3 cellular contexts compared by ENCODE assay signal in the genomic region with DNA sequence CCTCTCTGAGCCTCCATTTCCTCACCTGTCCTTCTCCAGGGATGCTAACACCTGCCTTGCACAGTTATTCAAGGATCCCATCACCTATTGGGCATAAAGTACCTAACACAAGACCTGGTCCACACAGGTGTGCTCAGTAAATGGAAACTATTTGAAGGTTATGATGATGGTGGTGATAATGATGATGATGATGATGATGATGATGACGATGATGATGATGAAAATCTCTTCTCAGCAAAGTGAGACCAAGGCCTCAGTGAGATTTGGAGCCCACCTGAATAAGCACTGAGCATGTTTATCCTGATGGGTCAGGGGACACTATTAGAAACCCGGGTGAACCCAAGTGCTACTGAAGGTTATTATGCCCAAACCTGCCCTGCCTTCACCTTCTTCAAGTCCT.
TF ChIP-seq lines count a peak whose summit lies in the region.

No MANE protein-coding gene starts in this region.

TF ChIP-seq in HepG2, 621 proteins besides CTCF, POLR2A, EP300 and RAD21:
- TF ChIP-seq CREB1 (IDR thresholded peaks at IDR 0.05) (peak; percentile 92), CREB1 (CRISPR knock-in tag; IDR thresholded peaks at IDR 0.05) (no peak), ATF7 (IDR thresholded peaks at IDR 0.05) (0 out of 2 replicates have a peak, but pooled peaks have one; percentile 2), ATF7 (CRISPR knock-in tag; IDR thresholded peaks at IDR 0.05) (no peak)
- TF ChIP-seq, protein P1, sequence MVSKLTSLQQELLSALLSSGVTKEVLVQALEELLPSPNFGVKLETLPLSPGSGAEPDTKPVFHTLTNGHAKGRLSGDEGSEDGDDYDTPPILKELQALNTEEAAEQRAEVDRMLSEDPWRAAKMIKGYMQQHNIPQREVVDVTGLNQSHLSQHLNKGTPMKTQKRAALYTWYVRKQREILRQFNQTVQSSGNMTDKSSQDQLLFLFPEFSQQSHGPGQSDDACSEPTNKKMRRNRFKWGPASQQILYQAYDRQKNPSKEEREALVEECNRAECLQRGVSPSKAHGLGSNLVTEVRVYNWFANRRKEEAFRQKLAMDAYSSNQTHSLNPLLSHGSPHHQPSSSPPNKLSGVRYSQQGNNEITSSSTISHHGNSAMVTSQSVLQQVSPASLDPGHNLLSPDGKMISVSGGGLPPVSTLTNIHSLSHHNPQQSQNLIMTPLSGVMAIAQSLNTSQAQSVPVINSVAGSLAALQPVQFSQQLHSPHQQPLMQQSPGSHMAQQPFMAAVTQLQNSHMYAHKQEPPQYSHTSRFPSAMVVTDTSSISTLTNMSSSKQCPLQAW (CRISPR knock-in tag; IDR thresholded peaks at IDR 0.05) = no peak

TF ChIP-seq in HEK293, 187 proteins besides CTCF, POLR2A, EP300 and RAD21:
- TF ChIP-seq, protein P2, sequence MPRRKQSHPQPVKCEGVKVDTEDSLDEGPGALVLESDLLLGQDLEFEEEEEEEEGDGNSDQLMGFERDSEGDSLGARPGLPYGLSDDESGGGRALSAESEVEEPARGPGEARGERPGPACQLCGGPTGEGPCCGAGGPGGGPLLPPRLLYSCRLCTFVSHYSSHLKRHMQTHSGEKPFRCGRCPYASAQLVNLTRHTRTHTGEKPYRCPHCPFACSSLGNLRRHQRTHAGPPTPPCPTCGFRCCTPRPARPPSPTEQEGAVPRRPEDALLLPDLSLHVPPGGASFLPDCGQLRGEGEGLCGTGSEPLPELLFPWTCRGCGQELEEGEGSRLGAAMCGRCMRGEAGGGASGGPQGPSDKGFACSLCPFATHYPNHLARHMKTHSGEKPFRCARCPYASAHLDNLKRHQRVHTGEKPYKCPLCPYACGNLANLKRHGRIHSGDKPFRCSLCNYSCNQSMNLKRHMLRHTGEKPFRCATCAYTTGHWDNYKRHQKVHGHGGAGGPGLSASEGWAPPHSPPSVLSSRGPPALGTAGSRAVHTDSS (tag by site-specific recombination; IDR thresholded peaks at IDR 0.05) = peak; percentile 90
- TF ChIP-seq ZSCAN16 (tag by site-specific recombination; IDR thresholded peaks at IDR 0.05) = no peak
- no peak for TF ChIP-seq ZNF114 (tag by site-specific recombination; IDR thresholded peaks at IDR 0.05)
- TF ChIP-seq MZF1 (tag by site-specific recombination; IDR thresholded peaks at IDR 0.05; ENCODE audit: borderline replicate concordance) = no peak

TF ChIP-seq in IMR-90, 13 proteins besides CTCF, POLR2A, EP300 and RAD21:
- no peak for TF ChIP-seq CEBPB (IDR thresholded peaks at IDR 0.05; ENCODE audit: low read depth, low read length)
- TF ChIP-seq NFE2L2 (IDR thresholded peaks at IDR 0.05; ENCODE audit: low read depth, low read length) = no peak
- TF ChIP-seq MXI1 (IDR thresholded peaks at IDR 0.05; ENCODE audit: borderline replicate concordance, low read depth, low read length) = no peak
- TF ChIP-seq CHD1 (IDR thresholded peaks at IDR 0.05; ENCODE audit: low read depth, low read length) = no peak
- no peak for TF ChIP-seq FOS (IDR thresholded peaks at IDR 0.05; ENCODE audit: low read depth, low read length)
- TF ChIP-seq, protein P3, sequence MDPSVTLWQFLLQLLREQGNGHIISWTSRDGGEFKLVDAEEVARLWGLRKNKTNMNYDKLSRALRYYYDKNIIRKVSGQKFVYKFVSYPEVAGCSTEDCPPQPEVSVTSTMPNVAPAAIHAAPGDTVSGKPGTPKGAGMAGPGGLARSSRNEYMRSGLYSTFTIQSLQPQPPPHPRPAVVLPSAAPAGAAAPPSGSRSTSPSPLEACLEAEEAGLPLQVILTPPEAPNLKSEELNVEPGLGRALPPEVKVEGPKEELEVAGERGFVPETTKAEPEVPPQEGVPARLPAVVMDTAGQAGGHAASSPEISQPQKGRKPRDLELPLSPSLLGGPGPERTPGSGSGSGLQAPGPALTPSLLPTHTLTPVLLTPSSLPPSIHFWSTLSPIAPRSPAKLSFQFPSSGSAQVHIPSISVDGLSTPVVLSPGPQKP (IDR thresholded peaks at IDR 0.05; ENCODE audit: borderline replicate concordance, low read depth, low read length) = no peak
- TF ChIP-seq RFX5 (IDR thresholded peaks at IDR 0.05; ENCODE audit: low read depth, low read length) = no peak
